ENCODE assay signal across 17 cellular contexts in genomic region chr6:111680013-111680712, GRCh38.
DNase-seq lines count a peak whose midpoint lies in the region; ATAC-seq and TF ChIP-seq lines count a peak whose summit lies in the region.
"Had no signal": no experiment of that assay in that cellular context is flagged by ENCODE, and none has a peak within 500 bp of the region (broad histone marks: within the 10 kb centered on the region; RNA-seq: fewer than 3 reads in every experiment).

No MANE protein-coding gene starts in this region.

- ATAC-seq in CD8-positive, alpha-beta T cell: no peak
- ATAC-seq: HepG2; lower lobe of right lung; SK-N-SH treated with all-trans-retinoic acid at 6 μM for 48 hours; stimulated activated naive B cell treated with anti-CD40 and anti-IgM and Interleukin-4, amounts not matched to agents 10 μg/mL and 1 μg/mL and 100 μg/mL, for 72 hours had no signal

- intact Hi-C loops in CD8-positive, alpha-beta T cell (cut with DNase I, micrococcal nuclease): no loop called here
- intact Hi-C loops in dorsolateral prefrontal cortex (cut with DNase I): no loop called here

- no peak for TF ChIP-seq CTCF in CD8-positive, alpha-beta T cell (IDR thresholded peaks at IDR 0.05)
- TF ChIP-seq CTCF in dorsolateral prefrontal cortex (IDR thresholded peaks at IDR 0.05 in 54 of 56, conservative IDR thresholded peaks at IDR 0.05 in 2 of 56; ENCODE audit: low read depth in 1 of 56, partially characterized antibody in 56 of 56) (no peak), neural crest cell (conservative IDR thresholded peaks at IDR 0.05) (no peak)

- no peak overlapping the region for H3K27ac ChIP-seq in CD8-positive, alpha-beta T cell (ENCODE audit: low read depth, low read length)
- H3K27ac ChIP-seq in dorsolateral prefrontal cortex: peak overlapping the region in 54 of 59 donors; percentile 2 to 87 (median 62)
- H3K27ac ChIP-seq: cardiac muscle cell, lower lobe of right lung, prostate gland had no signal

- H3K4me1 Mint-ChIP-seq in CD8-positive, alpha-beta T cell (ENCODE audit: low read depth): peaks cover 89% of the 10 kb centered on the region
- H3K4me1 Mint-ChIP-seq in neural crest cell: peaks cover 50% of the 10 kb centered on the region

- POLR2A ChIA-PET in CD8-positive, alpha-beta T cell (lab: Charles Lee): interaction anchor here (0.6 kb wide), 1 partner anchor 9 kb away, joined by 3 read pairs; no protein-coding TSS in a partner anchor

- H3K4me3 Mint-ChIP-seq in CD8-positive, alpha-beta T cell: no peak overlapping the region
- H3K4me3 Mint-ChIP-seq in neural crest cell: no peak overlapping the region
- H3K4me3 Mint-ChIP-seq: nephron progenitor cell; stimulated activated naive B cell treated with anti-CD40 and anti-IgM and Interleukin-4, amounts not matched to agents 10 μg/mL and 1 μg/mL and 100 μg/mL, for 72 hours had no signal

- H3K27me3 Mint-ChIP-seq in CD8-positive, alpha-beta T cell (ENCODE audit: low read depth): no peaks in the 10 kb centered on the region
- no peaks in the 10 kb centered on the region for H3K27me3 Mint-ChIP-seq in neural crest cell (ENCODE audit: low read depth)
- H3K27me3 Mint-ChIP-seq: stimulated activated naive B cell treated with anti-CD40 and anti-IgM and Interleukin-4, amounts not matched to agents 10 μg/mL and 1 μg/mL and 100 μg/mL, for 72 hours had no signal

- CTCF ChIA-PET in CD8-positive, alpha-beta T cell (lab: Charles Lee): no interaction called here

- no peaks in the 10 kb centered on the region for H3K9me3 ChIP-seq in CD8-positive, alpha-beta T cell (ENCODE audit: low read length)
- H3K9me3 ChIP-seq: Caco-2, lower lobe of right lung, prostate gland had no signal

- H3K9me3 Mint-ChIP-seq in CD8-positive, alpha-beta T cell: no peaks in the 10 kb centered on the region
- no peaks in the 10 kb centered on the region for H3K9me3 Mint-ChIP-seq in neural crest cell
- H3K9me3 Mint-ChIP-seq: nephron progenitor cell; stimulated activated naive B cell treated with anti-CD40 and anti-IgM and Interleukin-4, amounts not matched to agents 10 μg/mL and 1 μg/mL and 100 μg/mL, for 72 hours had no signal

- H3K36me3 Mint-ChIP-seq in CD8-positive, alpha-beta T cell: peaks cover 89% of the 10 kb centered on the region
- peaks cover 20% of the 10 kb centered on the region for H3K36me3 Mint-ChIP-seq in neural crest cell (ENCODE audit: low read depth)

- H3K27me3 ChIP-seq in CD8-positive, alpha-beta T cell (ENCODE audit: insufficient read depth, low read length): no peaks in the 10 kb centered on the region
- H3K27me3 ChIP-seq in dorsolateral prefrontal cortex: no peaks in the 10 kb centered on the region
- H3K27me3 ChIP-seq: cardiac muscle cell had no signal

- peaks cover 35% of the 10 kb centered on the region for H3K4me1 ChIP-seq in CD8-positive, alpha-beta T cell (ENCODE audit: insufficient read depth, low read length)
- H3K4me1 ChIP-seq: prostate gland had no signal

- H3K27ac Mint-ChIP-seq in CD8-positive, alpha-beta T cell: peak overlapping the region; percentile 17
- H3K27ac Mint-ChIP-seq in neural crest cell (ENCODE audit: unreplicated experiment): peak overlapping the region; percentile 52
- H3K27ac Mint-ChIP-seq: stimulated activated naive B cell treated with anti-CD40 and anti-IgM and Interleukin-4, amounts not matched to agents 10 μg/mL and 1 μg/mL and 100 μg/mL, for 72 hours had no signal

- DNase-seq in Ammon's horn (ENCODE audit: low spot score): peak; percentile 61
- no peak for DNase-seq in CD8-positive, alpha-beta T cell
- peak in 4 of 10 donors; percentile 43 to 64 (median 56) for DNase-seq in dorsolateral prefrontal cortex
- no peak for DNase-seq in neural crest cell (ENCODE audit: low read depth, low spot score)
- DNase-seq in NCI-H226: no peak
- no peak for DNase-seq in RKO (ENCODE audit: low spot score)
- DNase-seq in NCI-H748 treated with DMSO at 0.1 percent for 48 hours (lab: John Stamatoyannopoulos, UW): no peak
- DNase-seq: activated CD4-positive, alpha-beta T cell treated with anti-CD3 and anti-CD28 coated beads for 4 hours; Caco-2; lower lobe of right lung; NCI-H1417 treated with DMSO at 0.1 percent for 48 hours; nephron progenitor cell; stimulated activated naive B cell treated with anti-CD40 and anti-IgM and Interleukin-4, amounts not matched to agents 10 μg/mL and 1 μg/mL and 100 μg/mL, for 72 hours had no signal

- peaks cover 23% of the 10 kb centered on the region for H3K36me3 ChIP-seq in CD8-positive, alpha-beta T cell (ENCODE audit: insufficient read depth, low read length)
- H3K36me3 ChIP-seq: cardiac muscle cell, prostate gland had no signal

- H3K4me3 ChIP-seq in CD8-positive, alpha-beta T cell (ENCODE audit: low read depth, low read length): no peak overlapping the region
- no peak overlapping the region for H3K4me3 ChIP-seq in dorsolateral prefrontal cortex
- H3K4me3 ChIP-seq: cardiac muscle cell, lower lobe of right lung, prostate gland had no signal
